ENCODE assay signal across 1 cellular context in genomic region chr4:48228887-48229462, GRCh38.
TF ChIP-seq lines count a peak whose summit lies in the region.

No MANE protein-coding gene starts in this region.

TF ChIP-seq in WTC11, 78 proteins besides CTCF, POLR2A, EP300 and RAD21 (continued from another document):
- no peak for TF ChIP-seq USF2 (CRISPR knock-in tag; IDR thresholded peaks at IDR 0.05)
- TF ChIP-seq ZNF425 (CRISPR knock-in tag; conservative IDR thresholded peaks at IDR 0.05): no peak
- no peak for TF ChIP-seq ETV6 (CRISPR knock-in tag; IDR thresholded peaks at IDR 0.05)
- no peak for TF ChIP-seq IRF1 (CRISPR knock-in tag; IDR thresholded peaks at IDR 0.05)
- TF ChIP-seq NFATC4 (CRISPR knock-in tag; IDR thresholded peaks at IDR 0.05): no peak
- TF ChIP-seq ARID4B (CRISPR knock-in tag; IDR thresholded peaks at IDR 0.05; ENCODE audit: borderline replicate concordance): no peak
- TF ChIP-seq NR3C1 (CRISPR knock-in tag; conservative IDR thresholded peaks at IDR 0.05; ENCODE audit: low read depth): no peak
